In genomic region chr11:19311306-19312030, GRCh38 we compare ENCODE assay signal across 9 cellular contexts.
DNase-seq lines count a peak whose midpoint lies in the region; ATAC-seq, FAIRE-seq and TF ChIP-seq lines count a peak whose summit lies in the region.
"Had no signal": no experiment of that assay in that cellular context is flagged by ENCODE, and none has a peak within 500 bp of the region (broad histone marks: within the 10 kb centered on the region; RNA-seq: fewer than 3 reads in every experiment).

No MANE protein-coding gene starts in this region.

- peak; percentile 71 for ATAC-seq in HG02981 (IDR thresholded peaks at IDR 0.05; ENCODE audit: unreplicated experiment)
- ATAC-seq in heart right ventricle = peak; percentile 83 to 91 (median 86)
- ATAC-seq in HG03460 (IDR thresholded peaks at IDR 0.05; ENCODE audit: unreplicated experiment) = no peak

- no peaks in the 10 kb centered on the region for H3K36me3 Mint-ChIP-seq in activated naive CD4-positive, alpha-beta T cell treated with anti-CD3 and anti-CD28 coated beads, Interleukin-2, amount 10 ng/mL, durations not matched to agents 7 days and 5 days
- no peaks in the 10 kb centered on the region for H3K36me3 Mint-ChIP-seq in progenitor cell of endocrine pancreas (ENCODE audit: insufficient read depth)
- H3K36me3 Mint-ChIP-seq: IgD-negative memory B cell had no signal

- H3K27me3 Mint-ChIP-seq in activated naive CD4-positive, alpha-beta T cell treated with anti-CD3 and anti-CD28 coated beads, Interleukin-2, amount 10 ng/mL, durations not matched to agents 7 days and 5 days = peaks cover 8% of the 10 kb centered on the region
- H3K27me3 Mint-ChIP-seq in progenitor cell of endocrine pancreas = peaks cover 6% of the 10 kb centered on the region

- peaks cover 0 to 5% (median 0%) of the 10 kb centered on the region in 9 donors for H3K4me1 ChIP-seq in heart right ventricle

- intact Hi-C loops in heart right ventricle (cut with DNase I) = loop anchor here (1.0 to 10.0 kb wide), 7 partner anchors 237 to 443 kb away; no protein-coding TSS in a partner anchor

- CTCF ChIA-PET in activated naive CD4-positive, alpha-beta T cell treated with anti-CD3 and anti-CD28 coated beads, Interleukin-2, amount 10 ng/mL, durations not matched to agents 7 days and 5 days (lab: Charles Lee) = interaction anchor here (2.3 kb wide), 1 partner anchor 242 kb away, joined by 5 read pairs; no protein-coding TSS in a partner anchor

- TF ChIP-seq POLR2A in GM12891 (IDR thresholded peaks at IDR 0.05; ENCODE audit: low read depth, low read length) = no peak

- no peak overlapping the region for H3K27ac Mint-ChIP-seq in activated naive CD4-positive, alpha-beta T cell treated with anti-CD3 and anti-CD28 coated beads, Interleukin-2, amount 10 ng/mL, durations not matched to agents 7 days and 5 days
- H3K27ac Mint-ChIP-seq in progenitor cell of endocrine pancreas = no peak overlapping the region

- H3K4me1 Mint-ChIP-seq in activated naive CD4-positive, alpha-beta T cell treated with anti-CD3 and anti-CD28 coated beads, Interleukin-2, amount 10 ng/mL, durations not matched to agents 7 days and 5 days = no peaks in the 10 kb centered on the region
- no peaks in the 10 kb centered on the region for H3K4me1 Mint-ChIP-seq in progenitor cell of endocrine pancreas (ENCODE audit: low read depth)

- H3K9me3 Mint-ChIP-seq in activated naive CD4-positive, alpha-beta T cell treated with anti-CD3 and anti-CD28 coated beads, Interleukin-2, amount 10 ng/mL, durations not matched to agents 7 days and 5 days = no peaks in the 10 kb centered on the region
- no peaks in the 10 kb centered on the region for H3K9me3 Mint-ChIP-seq in progenitor cell of endocrine pancreas (ENCODE audit: low read depth)
- H3K9me3 Mint-ChIP-seq: IgD-negative memory B cell had no signal

- H3K27me3 ChIP-seq in heart right ventricle = peaks cover 0 to 8% (median 0%) of the 10 kb centered on the region in 7 donors

- DNase-seq in AG08395 (ENCODE audit: low spot score) (peak; percentile 76), GM12891 (ENCODE audit: insufficient read length, low spot score) (peak; percentile 25), NCI-H748 (lab: John Stamatoyannopoulos, UW; ENCODE audit: unreplicated experiment) (peak; percentile 52), heart right ventricle (peak; percentile 53 to 71), progenitor cell of endocrine pancreas (ENCODE audit: low spot score, unreplicated experiment) (peak; percentile 59)
- peak; percentile 64 for DNase-seq in activated naive CD4-positive, alpha-beta T cell treated with anti-CD3 and anti-CD28 coated beads, Interleukin-2, amount 10 ng/mL, durations not matched to agents 7 days and 5 days

- H3K27ac ChIP-seq in heart right ventricle = no peak overlapping the region

- H3K4me3 Mint-ChIP-seq in activated naive CD4-positive, alpha-beta T cell treated with anti-CD3 and anti-CD28 coated beads, Interleukin-2, amount 10 ng/mL, durations not matched to agents 7 days and 5 days = no peak overlapping the region
- no peak overlapping the region for H3K4me3 Mint-ChIP-seq in progenitor cell of endocrine pancreas (ENCODE audit: low read depth)

- no peak for FAIRE-seq in GM12891 (lab: Jason Lieb, UNC)

- H3K9me3 ChIP-seq in heart right ventricle = no peaks in the 10 kb centered on the region

- H3K36me3 ChIP-seq in heart right ventricle = no peaks in the 10 kb centered on the region

- 32 to 35% methylated on average over 3 of the region's 3 CpGs for WGBS in heart right ventricle, 2 donors

- TF ChIP-seq CTCF in heart right ventricle (IDR thresholded peaks at IDR 0.05) (peak; percentile 60 to 89 (median 83)), progenitor cell of endocrine pancreas (IDR thresholded peaks at IDR 0.05; ENCODE audit: unreplicated experiment) (peak; percentile 85)

- H3K4me3 ChIP-seq in heart right ventricle = no peak overlapping the region

TF ChIP-seq in GM12891, 5 proteins besides CTCF, POLR2A, EP300 and RAD21:
- TF ChIP-seq PAX5 (IDR thresholded peaks at IDR 0.05; ENCODE audit: insufficient read depth, low read length, severe bottlenecking) (no peak), POLR2AphosphoS5 (IDR thresholded peaks at IDR 0.05; ENCODE audit: low read depth, low read length) (no peak), POU2F2 (IDR thresholded peaks at IDR 0.05; ENCODE audit: low read depth, low read length) (no peak), TAF1 (IDR thresholded peaks at IDR 0.05; ENCODE audit: low read depth, low read length) (no peak), SPI1 (IDR thresholded peaks at IDR 0.05; ENCODE audit: low read depth, low read length) (no peak)

Comparison
In these comparisons a context has a peak if more than half of its experiments do, and no peak if none do; other contexts are left out.
1. DNase-seq: peak in every context shown above with its lines; median percentile 76 in AG08395; 64 in activated naive CD4-positive, alpha-beta T cell treated with anti-CD3 and anti-CD28 coated beads, Interleukin-2, amount 10 ng/mL, durations not matched to agents 7 days and 5 days; 62 in heart right ventricle; 59 in progenitor cell of endocrine pancreas; 52 in NCI-H748; 25 in GM12891.